Comparison of ENCODE assay signal across 9 cellular contexts in the genomic region with DNA sequence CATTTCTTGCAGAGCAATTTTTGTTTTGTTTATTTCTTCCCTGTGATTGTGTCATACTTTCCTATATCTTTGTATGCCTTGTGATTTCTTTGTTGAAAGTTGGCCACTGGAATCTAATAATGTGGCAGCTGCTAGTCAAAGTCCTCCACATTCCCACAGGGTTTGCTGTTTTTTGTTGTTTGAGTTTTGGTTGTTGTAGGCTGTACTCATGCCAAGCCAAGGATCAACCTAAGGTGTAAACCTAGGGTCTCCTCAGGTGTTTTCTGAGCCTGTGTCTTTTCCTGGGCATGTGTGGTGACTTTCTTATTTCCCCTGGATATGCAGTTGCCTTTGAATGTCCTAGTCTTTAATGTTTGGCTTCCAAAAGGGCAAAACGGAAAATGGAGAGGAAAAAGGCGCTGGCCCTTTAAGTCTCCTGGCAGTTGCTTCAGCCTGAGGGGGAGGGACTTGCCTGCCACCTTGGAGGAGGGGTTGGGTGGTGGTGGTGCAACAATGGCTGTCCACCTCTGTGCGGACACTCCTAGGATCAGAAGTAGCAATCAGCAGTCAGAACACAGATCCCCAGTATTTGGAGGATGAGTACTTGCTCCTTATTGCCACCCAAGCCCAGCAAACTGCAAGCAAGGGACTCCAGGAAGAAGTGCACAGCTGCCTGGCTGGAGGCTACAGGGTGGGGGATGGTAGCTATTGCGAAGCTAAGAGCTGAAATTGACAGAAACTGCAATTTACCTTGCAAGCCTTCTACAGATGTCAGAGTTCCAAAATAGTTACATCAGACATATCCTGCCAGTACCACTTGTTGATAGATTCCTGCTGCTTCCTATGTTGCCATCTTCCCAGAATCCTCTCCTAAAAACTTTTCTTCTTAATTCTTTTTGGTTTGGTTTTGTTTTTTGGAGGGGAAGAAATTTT. TPM values are rescaled to one million over a fixed set of nuclear protein-coding genes. Genes with fewer than 3 reads are reported as not detected.
DNase-seq lines count a peak whose midpoint lies in the region; ATAC-seq and TF ChIP-seq lines count a peak whose summit lies in the region.
"Had no signal": no experiment of that assay in that cellular context is flagged by ENCODE, and none has a peak within 500 bp of the region (broad histone marks: within the 10 kb centered on the region; RNA-seq: fewer than 3 reads in every experiment).

No MANE protein-coding gene starts in this region.

- H3K36me3 ChIP-seq in left ventricle myocardium inferior (no peaks in the 10 kb centered on the region), testis (ENCODE audit: low read depth, missing control alignments) (no peaks in the 10 kb centered on the region)
- H3K36me3 ChIP-seq: heart right ventricle had no signal

- H3K4me3 ChIP-seq in left ventricle myocardium inferior (peak overlapping the region; percentile 29), testis (peak overlapping the region; percentile 19 to 51)

- DNase-seq in AML-193 (lab: John Stamatoyannopoulos, UW) (peak; percentile 64 to 68), HT1080 (ENCODE audit: low read depth) (peak; percentile 40), SIG-M5 (lab: John Stamatoyannopoulos, UW) (peak; percentile 36), left ventricle myocardium inferior (no peak), testis (peak; percentile 71)
- DNase-seq in effector CD8-positive, alpha-beta T cell (lab: John Stamatoyannopoulos, UW) = no peak
- no peak for DNase-seq in stimulated activated CD8-positive, alpha-beta memory T cell treated with anti-CD3 and anti-CD28 coated beads, Interleukin-4, amount 100 ng/mL, for 48 hours
- DNase-seq: heart right ventricle had no signal

- H3K27ac ChIP-seq in left ventricle myocardium inferior (replicated peaks) = no peak overlapping the region
- H3K27ac ChIP-seq in testis = peak overlapping the region; percentile 33 to 61

- H3K27me3 ChIP-seq in left ventricle myocardium inferior (ENCODE audit: low read depth) (peaks cover 96% of the 10 kb centered on the region), testis (no peaks in the 10 kb centered on the region)

- H3K9me3 ChIP-seq in left ventricle myocardium inferior (replicated peaks) (peaks cover 4% of the 10 kb centered on the region), testis (no peaks in the 10 kb centered on the region)

- TF ChIP-seq CTCF in left ventricle myocardium inferior (IDR thresholded peaks at IDR 0.05; ENCODE audit: borderline replicate concordance) (no peak), testis (IDR thresholded peaks at IDR 0.05) (no peak)

- intact Hi-C loops in left ventricle myocardium inferior (cut with micrococcal nuclease) = no loop called here
- intact Hi-C loops in testis (cut with DNase I; ENCODE audit: low total_unique reads) = no loop called here

- ATAC-seq in GM21786 (IDR thresholded peaks at IDR 0.05; ENCODE audit: unreplicated experiment) = no peak

- H3K4me1 ChIP-seq in left ventricle myocardium inferior (peaks cover 4% of the 10 kb centered on the region), testis (no peaks in the 10 kb centered on the region)

- 14% methylated on average over 4 of the region's 4 CpGs for WGBS in testis, 2 donors

- TF ChIP-seq POLR2A in testis (IDR thresholded peaks at IDR 0.05) = no peak

RNA-seq across cellular contexts. Expression of a gene that starts 5.6 kb away (rescaled TPM):
- 11.4 and 13.3 TPM in 2 replicates for total RNA-seq in HT1080 (2014; rRNA removed; shearing (Covaris generic))
- polyA plus RNA-seq in HT1080 (2015; cell fraction: cytosol; rRNA removed) = 6.8 and 8.2 TPM in 2 replicates
- polyA plus RNA-seq in HT1080 (2015; cell fraction: nucleus; rRNA removed) = 33.3 and 37.5 TPM in 2 replicates
- total RNA-seq in left ventricle myocardium inferior = 8.7 TPM
- total RNA-seq in testis = 10 to 100 TPM; 81.3 to 88.0 TPM
- polyA plus RNA-seq in testis (ENCODE audit: insufficient read depth, low read depth, low replicate concordance) = 14.5 TPM

Comparison
In these comparisons a context has a peak if more than half of its experiments do, and no peak if none do; other contexts are left out.
1. DNase-seq: peak in AML-193 (2 of 2), HT1080 (single experiment), SIG-M5 (single experiment) and testis (single experiment); none in left ventricle myocardium inferior (single experiment), effector CD8-positive, alpha-beta T cell (single experiment) and stimulated activated CD8-positive, alpha-beta memory T cell treated with anti-CD3 and anti-CD28 coated beads, Interleukin-4, amount 100 ng/mL, for 48 hours (single experiment).